ENCODE assay signal across 3 cellular contexts in genomic region chrY:23790682-23791081, GRCh38.
DNase-seq lines count a peak whose midpoint lies in the region; ATAC-seq, FAIRE-seq and TF ChIP-seq lines count a peak whose summit lies in the region.
"Not testable (repeated sequence)": the region's sequence is repeated elsewhere in the genome, so short reads cannot be mapped to it uniquely, and the experiment has no call there.

No MANE protein-coding gene starts in this region.

- no CpG with 5 or more reads among the region's 1 CpG for WGBS in small intestine, 3 donors

- FAIRE-seq in RCC 7860 (lab: Jason Lieb, UNC) = peak; percentile 99
- peak; percentile 15 for FAIRE-seq in small intestine (lab: Jason Lieb, UNC)

- H3K27ac ChIP-seq in RWPE2 (ENCODE audit: poor library complexity, severe bottlenecking); small intestine (ENCODE audit: low read depth in 1 of 2, low read length in 1 of 2): not testable (repeated sequence)

- not testable (repeated sequence) for H3K9me3 ChIP-seq in RWPE2 (ENCODE audit: severe bottlenecking); small intestine (ENCODE audit: control insufficient read depth, low read depth)

- H3K4me3 ChIP-seq in RWPE2 (ENCODE audit: severe bottlenecking); small intestine (ENCODE audit: low read depth in 1 of 2, low read length in 2 of 2): not testable (repeated sequence)

- H3K36me3 ChIP-seq in RWPE2 (ENCODE audit: low read depth); small intestine (ENCODE audit: control insufficient read depth in 2 of 2, insufficient read depth in 2 of 2, low read length in 2 of 2): not testable (repeated sequence)

- not testable (repeated sequence) for H3K27me3 ChIP-seq in RWPE2 (ENCODE audit: insufficient read depth, poor library complexity, severe bottlenecking); small intestine (ENCODE audit: control insufficient read depth in 2 of 2, insufficient read depth in 2 of 2, low read length in 2 of 2)

- not testable (repeated sequence) for DNase-seq in RCC 7860 (ENCODE audit: low spot score); RWPE2 (ENCODE audit: low spot score); small intestine

- TF ChIP-seq CTCF in RWPE2 (IDR thresholded peaks at IDR 0.05; ENCODE audit: poor library complexity, severe bottlenecking) = not testable (repeated sequence)

- ATAC-seq in RWPE2 (ENCODE audit: low read depth) = peak; percentile 76

- not testable (repeated sequence) for H3K4me1 ChIP-seq in RWPE2 (ENCODE audit: insufficient read depth, poor library complexity, severe bottlenecking); small intestine (ENCODE audit: control insufficient read depth in 2 of 2, insufficient read depth in 1 of 2, low read depth in 1 of 2, low read length in 1 of 2)
